ENCODE assay signal across 10 cellular contexts in genomic region chr1:107829083-107829771, GRCh38.
DNase-seq lines count a peak whose midpoint lies in the region; ATAC-seq and TF ChIP-seq lines count a peak whose summit lies in the region.
"Had no signal": no experiment of that assay in that cellular context is flagged by ENCODE, and none has a peak within 500 bp of the region (broad histone marks: within the 10 kb centered on the region; RNA-seq: fewer than 3 reads in every experiment).

No MANE protein-coding gene starts in this region.

- TF ChIP-seq CTCF in PC-9 (conservative IDR thresholded peaks at IDR 0.05) = no peak

- no peaks in the 10 kb centered on the region for H3K36me3 ChIP-seq in PC-9 (ENCODE audit: low read depth)

- POLR2A ChIA-PET in PC-9 (lab: Charles Lee; ENCODE audit: unreplicated experiment) = no interaction called here

- peaks cover 53% of the 10 kb centered on the region for H3K4me1 Mint-ChIP-seq in activated naive CD4-positive, alpha-beta T cell treated with anti-CD3 and anti-CD28 coated beads, Interleukin-2, amount 50 U/mL, for 24 hours

- peaks cover under 1% of the 10 kb centered on the region for H3K9me3 Mint-ChIP-seq in activated naive CD4-positive, alpha-beta T cell treated with anti-CD3 and anti-CD28 coated beads, Interleukin-2, amount 50 U/mL, for 24 hours
- H3K9me3 Mint-ChIP-seq in activated naive CD4-positive, alpha-beta T cell treated with anti-CD3 and anti-CD28 coated beads, Interleukin-2, amount 50 U/mL, for 72 hours = peaks cover under 1% of the 10 kb centered on the region in 2 donors

- no peak overlapping the region for H3K4me2 ChIP-seq in PC-9

- H3K27ac Mint-ChIP-seq in activated naive CD4-positive, alpha-beta T cell treated with anti-CD3 and anti-CD28 coated beads, Interleukin-2, amount 50 U/mL, for 24 hours = peak overlapping the region; percentile 62
- no peak overlapping the region for H3K27ac Mint-ChIP-seq in activated naive CD4-positive, alpha-beta T cell treated with anti-CD3 and anti-CD28 coated beads, Interleukin-2, amount 50 U/mL, for 72 hours

- H2AFZ ChIP-seq in PC-9 = no peak overlapping the region

- H3K27me3 ChIP-seq in PC-9 (ENCODE audit: insufficient read depth, low read depth) = no peaks in the 10 kb centered on the region

- no peak overlapping the region for H3K4me3 ChIP-seq in PC-9

- intact Hi-C loops in PC-9 (cut with micrococcal nuclease; ENCODE audit: unreplicated experiment) = no loop called here

- no peak for DNase-seq in activated naive CD4-positive, alpha-beta T cell treated with anti-CD3 and anti-CD28 coated beads, Interleukin-2, amount 50 U/mL, for 72 hours (ENCODE audit: low spot score in 2 of 2)
- DNase-seq in NCI-H2081 treated with DMSO at 0.1 percent for 48 hours (lab: John Stamatoyannopoulos, UW) (peak; percentile 19), cerebellum (ENCODE audit: low spot score) (peak; percentile 12), PC-9 (no peak), AG08396 (ENCODE audit: low spot score) (no peak)
- DNase-seq: GOT3, NCI-H2029 treated with DMSO at 0.1 percent for 48 hours had no signal

- no peaks in the 10 kb centered on the region for H3K9me3 ChIP-seq in PC-9 (ENCODE audit: insufficient read depth, low read depth)

- H3K36me3 Mint-ChIP-seq in activated naive CD4-positive, alpha-beta T cell treated with anti-CD3 and anti-CD28 coated beads, Interleukin-2, amount 50 U/mL, for 24 hours = peaks cover 1% of the 10 kb centered on the region
- H3K36me3 Mint-ChIP-seq in activated naive CD4-positive, alpha-beta T cell treated with anti-CD3 and anti-CD28 coated beads, Interleukin-2, amount 50 U/mL, for 72 hours = peaks cover under 1 to 1% of the 10 kb centered on the region in 2 donors

- H3K4me3 Mint-ChIP-seq in activated naive CD4-positive, alpha-beta T cell treated with anti-CD3 and anti-CD28 coated beads, Interleukin-2, amount 50 U/mL, for 24 hours = peak overlapping the region; percentile 52

- no peaks in the 10 kb centered on the region for H3K79me2 ChIP-seq in PC-9 (ENCODE audit: low read depth)

- no peaks in the 10 kb centered on the region for H3K27me3 Mint-ChIP-seq in activated naive CD4-positive, alpha-beta T cell treated with anti-CD3 and anti-CD28 coated beads, Interleukin-2, amount 50 U/mL, for 24 hours

- no TSS peak for BruUV-seq in PC-9 (replicated peaks; lab: Mats Ljungman, UMichigan)

- no peaks in the 10 kb centered on the region for H3K9me2 ChIP-seq in PC-9 (ENCODE audit: insufficient read depth)

- H3K27ac ChIP-seq in PC-9 = no peak overlapping the region

- no peak for ATAC-seq in activated naive CD4-positive, alpha-beta T cell treated with anti-CD3 and anti-CD28 coated beads, Interleukin-2, amount 50 U/mL, for 72 hours
- ATAC-seq in HG02610 (IDR thresholded peaks at IDR 0.05; ENCODE audit: unreplicated experiment) (no peak), GM21360 (IDR thresholded peaks at IDR 0.05; ENCODE audit: unreplicated experiment) (no peak)

- no peaks in the 10 kb centered on the region; the same call in 1 of the 2 replicates for H3F3A ChIP-seq in PC-9 (ENCODE audit: insufficient read depth, low read depth)

- H3K4me1 ChIP-seq in PC-9 (replicated peaks; ENCODE audit: insufficient read depth) = no peaks in the 10 kb centered on the region

- CTCF ChIA-PET in PC-9 (lab: Charles Lee) = no interaction called here

- H4K20me1 ChIP-seq in PC-9 (ENCODE audit: insufficient read depth) = no peaks in the 10 kb centered on the region

Comparison
In these comparisons a context has a peak if more than half of its experiments do, and no peak if none do; other contexts are left out.
1. DNase-seq: peak in NCI-H2081 treated with DMSO at 0.1 percent for 48 hours (single experiment) and cerebellum (single experiment); none in activated naive CD4-positive, alpha-beta T cell treated with anti-CD3 and anti-CD28 coated beads, Interleukin-2, amount 50 U/mL, for 72 hours (0 of 2), PC-9 (0 of 2) and AG08396 (single experiment).